In the genomic region with DNA sequence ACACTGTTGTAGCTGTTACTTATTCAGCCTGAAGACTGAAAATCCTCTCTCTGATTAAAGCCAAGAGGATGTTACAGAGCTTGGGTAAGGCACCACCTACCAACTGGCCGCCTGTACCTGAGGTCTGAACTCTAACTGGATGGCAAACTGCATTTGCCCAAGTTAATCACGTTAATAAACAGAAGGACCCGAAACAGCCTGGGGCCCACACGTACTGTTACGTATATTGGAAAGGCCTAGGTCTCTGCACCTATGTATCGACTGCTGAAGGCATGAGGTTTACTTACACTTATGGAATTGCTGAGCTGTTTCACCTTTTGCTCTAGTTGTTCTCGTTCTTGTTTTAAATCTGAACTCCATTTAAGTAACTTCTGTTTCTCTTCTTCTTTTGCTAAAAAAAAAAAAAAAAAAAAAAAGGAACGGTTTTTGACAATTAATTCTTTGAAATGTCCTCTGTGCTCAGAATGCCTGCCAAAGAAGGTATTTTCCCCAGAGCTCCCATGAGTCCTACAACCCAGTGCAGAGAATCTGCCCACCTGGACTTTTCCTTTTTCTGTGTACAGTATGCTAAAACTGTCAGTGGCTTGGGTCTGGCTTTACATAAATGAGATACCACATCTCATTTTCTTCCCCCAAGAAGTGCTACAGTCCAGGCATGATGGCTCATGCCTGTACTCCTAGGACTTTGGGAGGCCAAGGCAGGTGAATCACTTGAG, we compare ENCODE assay signal across 1 cellular context.
TF ChIP-seq lines count a peak whose summit lies in the region.

No MANE protein-coding gene starts in this region.

TF ChIP-seq in WTC11, 78 proteins besides CTCF, POLR2A, EP300 and RAD21 (continued from another document):
- TF ChIP-seq ZNF425 (CRISPR knock-in tag; conservative IDR thresholded peaks at IDR 0.05), result no peak
- TF ChIP-seq, protein P1, sequence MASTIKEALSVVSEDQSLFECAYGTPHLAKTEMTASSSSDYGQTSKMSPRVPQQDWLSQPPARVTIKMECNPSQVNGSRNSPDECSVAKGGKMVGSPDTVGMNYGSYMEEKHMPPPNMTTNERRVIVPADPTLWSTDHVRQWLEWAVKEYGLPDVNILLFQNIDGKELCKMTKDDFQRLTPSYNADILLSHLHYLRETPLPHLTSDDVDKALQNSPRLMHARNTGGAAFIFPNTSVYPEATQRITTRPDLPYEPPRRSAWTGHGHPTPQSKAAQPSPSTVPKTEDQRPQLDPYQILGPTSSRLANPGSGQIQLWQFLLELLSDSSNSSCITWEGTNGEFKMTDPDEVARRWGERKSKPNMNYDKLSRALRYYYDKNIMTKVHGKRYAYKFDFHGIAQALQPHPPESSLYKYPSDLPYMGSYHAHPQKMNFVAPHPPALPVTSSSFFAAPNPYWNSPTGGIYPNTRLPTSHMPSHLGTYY (CRISPR knock-in tag; IDR thresholded peaks at IDR 0.05), result no peak
- TF ChIP-seq JAZF1 (CRISPR knock-in tag; IDR thresholded peaks at IDR 0.05), result no peak
- no peak for TF ChIP-seq ELF4 (CRISPR knock-in tag; IDR thresholded peaks at IDR 0.05; ENCODE audit: low read depth)
- TF ChIP-seq ZNF671 (CRISPR knock-in tag; IDR thresholded peaks at IDR 0.05), result no peak
- TF ChIP-seq, protein P2, sequence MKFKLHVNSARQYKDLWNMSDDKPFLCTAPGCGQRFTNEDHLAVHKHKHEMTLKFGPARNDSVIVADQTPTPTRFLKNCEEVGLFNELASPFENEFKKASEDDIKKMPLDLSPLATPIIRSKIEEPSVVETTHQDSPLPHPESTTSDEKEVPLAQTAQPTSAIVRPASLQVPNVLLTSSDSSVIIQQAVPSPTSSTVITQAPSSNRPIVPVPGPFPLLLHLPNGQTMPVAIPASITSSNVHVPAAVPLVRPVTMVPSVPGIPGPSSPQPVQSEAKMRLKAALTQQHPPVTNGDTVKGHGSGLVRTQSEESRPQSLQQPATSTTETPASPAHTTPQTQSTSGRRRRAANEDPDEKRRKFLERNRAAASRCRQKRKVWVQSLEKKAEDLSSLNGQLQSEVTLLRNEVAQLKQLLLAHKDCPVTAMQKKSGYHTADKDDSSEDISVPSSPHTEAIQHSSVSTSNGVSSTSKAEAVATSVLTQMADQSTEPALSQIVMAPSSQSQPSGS (CRISPR knock-in tag; IDR thresholded peaks at IDR 0.05; ENCODE audit: borderline replicate concordance, low read depth), result no peak
- no peak for TF ChIP-seq GRHL2 (CRISPR knock-in tag; IDR thresholded peaks at IDR 0.05; ENCODE audit: insufficient replicate concordance, severe bottlenecking)
- no peak for TF ChIP-seq AFF4 (CRISPR knock-in tag; IDR thresholded peaks at IDR 0.05; ENCODE audit: borderline replicate concordance)
- no peak for TF ChIP-seq RELA (CRISPR knock-in tag; IDR thresholded peaks at IDR 0.05; ENCODE audit: borderline replicate concordance)
- TF ChIP-seq, protein P3, sequence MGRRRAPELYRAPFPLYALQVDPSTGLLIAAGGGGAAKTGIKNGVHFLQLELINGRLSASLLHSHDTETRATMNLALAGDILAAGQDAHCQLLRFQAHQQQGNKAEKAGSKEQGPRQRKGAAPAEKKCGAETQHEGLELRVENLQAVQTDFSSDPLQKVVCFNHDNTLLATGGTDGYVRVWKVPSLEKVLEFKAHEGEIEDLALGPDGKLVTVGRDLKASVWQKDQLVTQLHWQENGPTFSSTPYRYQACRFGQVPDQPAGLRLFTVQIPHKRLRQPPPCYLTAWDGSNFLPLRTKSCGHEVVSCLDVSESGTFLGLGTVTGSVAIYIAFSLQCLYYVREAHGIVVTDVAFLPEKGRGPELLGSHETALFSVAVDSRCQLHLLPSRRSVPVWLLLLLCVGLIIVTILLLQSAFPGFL (CRISPR knock-in tag; IDR thresholded peaks at IDR 0.05; ENCODE audit: borderline replicate concordance), result no peak
- TF ChIP-seq, protein P4, sequence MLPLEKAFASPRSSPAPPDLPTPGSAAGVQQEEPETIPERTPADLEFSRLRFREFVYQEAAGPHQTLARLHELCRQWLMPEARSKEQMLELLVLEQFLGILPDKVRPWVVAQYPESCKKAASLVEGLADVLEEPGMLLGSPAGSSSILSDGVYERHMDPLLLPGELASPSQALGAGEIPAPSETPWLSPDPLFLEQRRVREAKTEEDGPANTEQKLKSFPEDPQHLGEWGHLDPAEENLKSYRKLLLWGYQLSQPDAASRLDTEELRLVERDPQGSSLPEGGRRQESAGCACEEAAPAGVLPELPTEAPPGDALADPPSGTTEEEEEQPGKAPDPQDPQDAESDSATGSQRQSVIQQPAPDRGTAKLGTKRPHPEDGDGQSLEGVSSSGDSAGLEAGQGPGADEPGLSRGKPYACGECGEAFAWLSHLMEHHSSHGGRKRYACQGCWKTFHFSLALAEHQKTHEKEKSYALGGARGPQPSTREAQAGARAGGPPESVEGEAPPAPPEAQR (CRISPR knock-in tag; IDR thresholded peaks at IDR 0.05), result no peak
